9 cellular contexts compared by ENCODE assay signal in the genomic region with DNA sequence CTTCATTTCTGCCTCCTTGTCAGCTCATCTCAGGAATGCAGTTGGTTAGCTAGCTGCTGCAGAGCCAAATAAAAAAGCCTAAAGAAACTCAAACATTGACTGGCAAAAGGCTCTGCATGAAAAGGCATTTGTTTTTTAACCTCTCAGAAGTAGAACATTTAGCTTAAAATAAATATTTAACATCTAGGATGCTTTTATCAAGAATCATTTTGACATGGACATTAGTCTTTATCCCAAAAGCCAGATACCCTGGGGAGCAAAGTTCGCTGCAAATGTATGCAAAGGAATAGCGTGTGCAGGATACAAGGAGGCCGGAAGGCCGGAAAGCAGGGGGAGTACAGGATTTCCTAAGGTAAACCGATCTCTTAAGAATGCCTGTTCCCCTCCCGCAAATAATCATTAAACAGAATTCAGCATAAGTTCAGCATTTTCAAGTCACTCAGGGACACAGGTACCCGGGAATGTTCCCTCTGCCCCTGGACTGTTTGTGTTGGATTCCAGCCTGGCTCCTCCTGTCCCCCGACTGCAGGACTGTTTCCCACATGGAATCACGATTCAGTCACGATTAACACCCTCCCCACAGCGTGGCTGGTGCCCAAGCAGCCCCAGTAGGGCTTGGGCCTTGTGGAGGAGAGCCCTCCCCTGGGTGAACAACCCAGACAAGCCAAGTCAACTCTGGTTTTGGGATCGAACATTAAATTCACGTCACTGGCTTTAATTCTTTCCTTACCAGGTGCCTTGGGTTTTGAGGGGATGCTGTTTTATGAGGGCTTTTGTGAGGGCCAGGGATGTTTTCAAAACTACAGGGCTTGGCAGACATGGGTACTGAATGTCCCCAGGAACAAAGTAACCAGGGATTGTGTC.
DNase-seq lines count a peak whose midpoint lies in the region; ATAC-seq and TF ChIP-seq lines count a peak whose summit lies in the region.
"Had no signal": no experiment of that assay in that cellular context is flagged by ENCODE, and none has a peak within 500 bp of the region (broad histone marks: within the 10 kb centered on the region; RNA-seq: fewer than 3 reads in every experiment).

No MANE protein-coding gene starts in this region.

- H3K27ac ChIP-seq in mesenchymal stem cell (ENCODE audit: low read length, poor library complexity, severe bottlenecking) = peak overlapping the region; percentile 98
- peak overlapping the region; percentile 81 for H3K27ac ChIP-seq in upper lobe of right lung

- CTCF ChIA-PET in activated naive CD4-positive, alpha-beta T cell treated with anti-CD3 and anti-CD28 coated beads for 36 hours (lab: Charles Lee) = interaction anchor here (0.6 to 1.9 kb wide), 3 partner anchors 32 to 33 kb away, joined by 3 to 5 read pairs (median 4); no protein-coding TSS in a partner anchor
- CTCF ChIA-PET in activated naive CD4-positive, alpha-beta T cell treated with anti-CD3 and anti-CD28 coated beads, Interleukin-2, amount 10 ng/mL, durations not matched to agents 7 days and 5 days (lab: Charles Lee) = interaction anchor here (0.9 kb wide), 1 partner anchor 320 kb away, joined by 3 read pairs; no protein-coding TSS in a partner anchor

- no peak for DNase-seq in activated naive CD4-positive, alpha-beta T cell treated with anti-CD3 and anti-CD28 coated beads for 36 hours
- no peak for DNase-seq in activated naive CD4-positive, alpha-beta T cell treated with anti-CD3 and anti-CD28 coated beads, Interleukin-2, amount 10 ng/mL, durations not matched to agents 7 days and 5 days
- DNase-seq in dermis microvascular lymphatic vessel endothelial cell (ENCODE audit: low read depth in 2 of 2) (peak; percentile 21 to 70), mesenchymal stem cell (peak; percentile 97), upper lobe of right lung (no peak), cerebellar cortex (ENCODE audit: low spot score) (no peak)
- no peak for DNase-seq in stimulated activated CD4-positive, alpha-beta T cell treated with anti-CD3 and anti-CD28 coated beads, Interleukin-4, amount 100 ng/mL, for 4 hours
- DNase-seq in stimulated activated CD4-positive, alpha-beta T cell treated with anti-CD3 and anti-CD28 coated beads, Interleukin-1b, Interleukin-23, amount 100 ng/mL, for 48 hours = no peak
- DNase-seq: NCI-H1105 treated with DMSO at 0.1 percent for 48 hours had no signal

- peak overlapping the region; percentile 39 for H2BK5ac ChIP-seq in mesenchymal stem cell (ENCODE audit: low read depth, low read length, poor library complexity, severe bottlenecking)

- no peak for TF ChIP-seq CTCF in upper lobe of right lung (IDR thresholded peaks at IDR 0.05)

- H3K4me2 ChIP-seq in mesenchymal stem cell (ENCODE audit: low read length, poor library complexity, severe bottlenecking) = no peak overlapping the region

- peak overlapping the region; percentile 74 for H2BK120ac ChIP-seq in mesenchymal stem cell (ENCODE audit: low read depth, low read length)

- H4K91ac ChIP-seq in mesenchymal stem cell (ENCODE audit: low read length) = peak overlapping the region; percentile 99

- 19% methylated on average over 13 of the region's 13 CpGs for WGBS in mesenchymal stem cell

- H3K27ac Mint-ChIP-seq in activated naive CD4-positive, alpha-beta T cell treated with anti-CD3 and anti-CD28 coated beads for 36 hours = peak overlapping the region; percentile 84
- H3K27ac Mint-ChIP-seq in activated naive CD4-positive, alpha-beta T cell treated with anti-CD3 and anti-CD28 coated beads, Interleukin-2, amount 10 ng/mL, durations not matched to agents 7 days and 5 days = no peak overlapping the region

- intact Hi-C loops in activated naive CD4-positive, alpha-beta T cell treated with anti-CD3 and anti-CD28 coated beads for 36 hours (cut with micrococcal nuclease) = loop anchor here (1.0 to 10.0 kb wide), 5 partner anchors 11 to 1225 kb away; a partner anchor contains a TSS
- intact Hi-C loops in upper lobe of right lung (cut with DNase I) = no loop called here

- no peaks in the 10 kb centered on the region for H3K9me3 ChIP-seq in mesenchymal stem cell (ENCODE audit: control insufficient read depth, low read length)
- H3K9me3 ChIP-seq in upper lobe of right lung = no peaks in the 10 kb centered on the region

- no peak overlapping the region for H2BK15ac ChIP-seq in mesenchymal stem cell (ENCODE audit: low read depth, poor library complexity, severe bottlenecking)

- peak overlapping the region in 1 of 2 experiments; percentile 92 for H3K14ac ChIP-seq in mesenchymal stem cell (ENCODE audit: low read length in 2 of 2)

- H3K18ac ChIP-seq in mesenchymal stem cell (ENCODE audit: low read depth in 1 of 2, low read length in 2 of 2) = peak overlapping the region; percentile 95 to 98

- H3K4me1 Mint-ChIP-seq in activated naive CD4-positive, alpha-beta T cell treated with anti-CD3 and anti-CD28 coated beads for 36 hours (ENCODE audit: low read depth) = peaks cover 42% of the 10 kb centered on the region
- peaks cover 50% of the 10 kb centered on the region for H3K4me1 Mint-ChIP-seq in activated naive CD4-positive, alpha-beta T cell treated with anti-CD3 and anti-CD28 coated beads, Interleukin-2, amount 10 ng/mL, durations not matched to agents 7 days and 5 days

- H3K4me3 Mint-ChIP-seq in activated naive CD4-positive, alpha-beta T cell treated with anti-CD3 and anti-CD28 coated beads for 36 hours = no peak overlapping the region
- H3K4me3 Mint-ChIP-seq in activated naive CD4-positive, alpha-beta T cell treated with anti-CD3 and anti-CD28 coated beads, Interleukin-2, amount 10 ng/mL, durations not matched to agents 7 days and 5 days = no peak overlapping the region

- H2AFZ ChIP-seq in mesenchymal stem cell (ENCODE audit: low read depth, low read length) = no peak overlapping the region

- H3K4me1 ChIP-seq in mesenchymal stem cell (ENCODE audit: control insufficient read depth, insufficient read depth, low read depth, low read length) (peaks cover 36% of the 10 kb centered on the region), upper lobe of right lung (peaks cover 49% of the 10 kb centered on the region)

- peaks cover 6% of the 10 kb centered on the region for H3K79me1 ChIP-seq in mesenchymal stem cell (replicated peaks; ENCODE audit: low read length, poor library complexity, severe bottlenecking)

- H3K27me3 ChIP-seq in mesenchymal stem cell (ENCODE audit: control insufficient read depth in 1 of 2, insufficient read depth in 1 of 2, low read length in 2 of 2) (no peaks in the 10 kb centered on the region), upper lobe of right lung (no peaks in the 10 kb centered on the region)

- H4K8ac ChIP-seq in mesenchymal stem cell (ENCODE audit: low read length) = peak overlapping the region; percentile 89

- no peaks in the 10 kb centered on the region for H3K27me3 Mint-ChIP-seq in activated naive CD4-positive, alpha-beta T cell treated with anti-CD3 and anti-CD28 coated beads for 36 hours (ENCODE audit: low read depth)
- H3K27me3 Mint-ChIP-seq in activated naive CD4-positive, alpha-beta T cell treated with anti-CD3 and anti-CD28 coated beads, Interleukin-2, amount 10 ng/mL, durations not matched to agents 7 days and 5 days = no peaks in the 10 kb centered on the region

- peak overlapping the region; percentile 99 for H2AK5ac ChIP-seq in mesenchymal stem cell (ENCODE audit: low read length, severe bottlenecking)

- peak overlapping the region in 1 of 2 experiments; percentile 81 for H3K23ac ChIP-seq in mesenchymal stem cell (ENCODE audit: low read length in 2 of 2)

- H2BK12ac ChIP-seq in mesenchymal stem cell (ENCODE audit: low read length in 2 of 2) = peak overlapping the region; percentile 91 to 96

- peaks cover 2 to 4% of the 10 kb centered on the region in 2 experiments for H3K36me3 ChIP-seq in mesenchymal stem cell (ENCODE audit: control insufficient read depth in 1 of 2, insufficient read depth in 2 of 2, low read depth in 1 of 2, low read length in 2 of 2)
- H3K36me3 ChIP-seq in upper lobe of right lung = no peaks in the 10 kb centered on the region

- ATAC-seq in upper lobe of right lung = peak; percentile 18

- H3K4ac ChIP-seq in mesenchymal stem cell (ENCODE audit: low read depth in 1 of 2, low read length in 2 of 2) = peak overlapping the region; percentile 92 to 94

- H3K4me3 ChIP-seq in mesenchymal stem cell (ENCODE audit: insufficient read depth in 1 of 2, low read depth in 1 of 2, low read length in 2 of 2) (no peak overlapping the region), upper lobe of right lung (no peak overlapping the region)

- peaks cover 10% of the 10 kb centered on the region for H3K36me3 Mint-ChIP-seq in activated naive CD4-positive, alpha-beta T cell treated with anti-CD3 and anti-CD28 coated beads for 36 hours (ENCODE audit: low read depth)
- H3K36me3 Mint-ChIP-seq in activated naive CD4-positive, alpha-beta T cell treated with anti-CD3 and anti-CD28 coated beads, Interleukin-2, amount 10 ng/mL, durations not matched to agents 7 days and 5 days = peaks cover 7% of the 10 kb centered on the region

- H3K9me3 Mint-ChIP-seq in activated naive CD4-positive, alpha-beta T cell treated with anti-CD3 and anti-CD28 coated beads for 36 hours = no peaks in the 10 kb centered on the region
- H3K9me3 Mint-ChIP-seq in activated naive CD4-positive, alpha-beta T cell treated with anti-CD3 and anti-CD28 coated beads, Interleukin-2, amount 10 ng/mL, durations not matched to agents 7 days and 5 days = no peaks in the 10 kb centered on the region

- peak overlapping the region; percentile 74 for H3K9ac ChIP-seq in mesenchymal stem cell (ENCODE audit: low read length)

Comparison
In these comparisons a context has a peak if more than half of its experiments do, and no peak if none do; other contexts are left out.
1. DNase-seq: peak in dermis microvascular lymphatic vessel endothelial cell (2 of 2) and mesenchymal stem cell (single experiment); none in activated naive CD4-positive, alpha-beta T cell treated with anti-CD3 and anti-CD28 coated beads for 36 hours (single experiment), activated naive CD4-positive, alpha-beta T cell treated with anti-CD3 and anti-CD28 coated beads, Interleukin-2, amount 10 ng/mL, durations not matched to agents 7 days and 5 days (single experiment), upper lobe of right lung (single experiment), stimulated activated CD4-positive, alpha-beta T cell treated with anti-CD3 and anti-CD28 coated beads, Interleukin-4, amount 100 ng/mL, for 4 hours (0 of 2), stimulated activated CD4-positive, alpha-beta T cell treated with anti-CD3 and anti-CD28 coated beads, Interleukin-1b, Interleukin-23, amount 100 ng/mL, for 48 hours (single experiment) and cerebellar cortex (single experiment).